ENCODE assay signal across 21 cellular contexts in the genomic region with DNA sequence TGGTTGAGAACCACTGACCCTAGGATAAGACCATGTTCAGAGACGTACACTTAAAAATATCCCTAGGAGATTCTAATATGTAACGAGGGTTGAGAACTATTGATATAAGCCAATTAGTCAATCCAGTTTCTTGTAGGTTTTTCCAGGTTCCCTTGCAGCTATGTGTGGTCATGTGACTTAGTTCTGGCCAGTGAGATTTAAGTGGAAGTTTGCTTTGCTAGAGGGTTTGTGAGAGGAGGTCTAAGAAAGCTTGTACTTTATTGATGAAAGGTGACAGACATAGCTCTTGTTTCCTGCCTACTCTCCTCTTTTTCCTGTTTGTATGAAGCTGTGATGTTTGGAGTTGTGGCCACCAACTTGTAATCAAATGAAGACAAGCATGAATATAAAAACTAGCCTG.
DNase-seq lines count a peak whose midpoint lies in the region; ATAC-seq, FAIRE-seq and TF ChIP-seq lines count a peak whose summit lies in the region.
"Had no signal": no experiment of that assay in that cellular context is flagged by ENCODE, and none has a peak within 500 bp of the region (broad histone marks: within the 10 kb centered on the region; RNA-seq: fewer than 3 reads in every experiment).

No MANE protein-coding gene starts in this region.

- H3K4ac ChIP-seq in IMR-90 (ENCODE audit: low read depth, low read length), result no peak overlapping the region

- H3K4me2 ChIP-seq in IMR-90 (ENCODE audit: low read depth, low read length) (no peak overlapping the region), GM12878 (ENCODE audit: control insufficient read depth, insufficient read depth) (no peak overlapping the region)

- intact Hi-C loops in IMR-90 (cut with micrococcal nuclease), result no loop called here
- intact Hi-C loops in GM12878 (cut with micrococcal nuclease; ENCODE audit: unreplicated experiment), result no loop called here
- intact Hi-C loops in stomach (cut with DNase I; ENCODE audit: low total_unique reads), result no loop called here
- intact Hi-C loops in spleen (cut with DNase I; ENCODE audit: low total_unique reads), result no loop called here

- dilution Hi-C loops in IMR-90 (cut with HindIII; ENCODE audit: low sequenced_read_pairs, unreplicated experiment), result no loop called here

- peak overlapping the region; percentile 23 for H3K27ac Mint-ChIP-seq in stimulated activated effector memory CD8-positive, alpha-beta T cell treated with anti-CD3 and anti-CD28 coated beads, Interleukin-12 subunit alpha, Interleukin-12 subunit beta, amount 100 ng/mL, for 72 hours
- H3K27ac Mint-ChIP-seq: CD4-positive, alpha-beta memory T cell had no signal

- no peak for TF ChIP-seq EP300 in GM12878 (IDR thresholded peaks at IDR 0.05; ENCODE audit: borderline replicate concordance in 1 of 2, control insufficient read depth in 1 of 2, low read depth in 2 of 2, low read length in 2 of 2)
- no peak for TF ChIP-seq EP300 in stomach (IDR thresholded peaks at IDR 0.05)

- no peak for TF ChIP-seq CTCF in IMR-90 (conservative IDR thresholded peaks at IDR 0.05; ENCODE audit: low read depth, low read length)
- no peak for TF ChIP-seq CTCF in GM12878 (IDR thresholded peaks at IDR 0.05 in 2 of 3, conservative IDR thresholded peaks at IDR 0.05 in 1 of 3; ENCODE audit: control insufficient read depth in 2 of 3, extremely low read depth in 1 of 3, insufficient read depth in 1 of 3, low read depth in 3 of 3, low read length in 3 of 3)
- TF ChIP-seq CTCF in stomach (IDR thresholded peaks at IDR 0.05), result no peak
- TF ChIP-seq CTCF in spleen (IDR thresholded peaks at IDR 0.05 in 8 of 11, conservative IDR thresholded peaks at IDR 0.05 in 3 of 11), result no peak

- no peak overlapping the region for H3K18ac ChIP-seq in IMR-90 (ENCODE audit: low read depth, low read length)

- in situ Hi-C loops in IMR-90 (cut with MboI; ENCODE audit: low sequenced_read_pairs) (no loop called here), GM12878 (cut with MboI) (no loop called here)

- POLR2A ChIA-PET in IMR-90 (lab: Charles Lee; ENCODE audit: unreplicated experiment) (no interaction called here), GM12878 (lab: Charles Lee) (interaction anchor here (0.5 kb wide), 1 partner anchor 129 kb away, joined by 3 read pairs; no protein-coding TSS in a partner anchor)

- peaks cover 14% of the 10 kb centered on the region for H3K4me1 ChIP-seq in IMR-90 (ENCODE audit: control insufficient read depth, insufficient read depth, low read length)
- H3K4me1 ChIP-seq in GM12878 (ENCODE audit: control insufficient read depth, insufficient read depth, low read length), result no peaks in the 10 kb centered on the region
- H3K4me1 ChIP-seq in stomach, result peaks cover 5 to 30% (median 15%) of the 10 kb centered on the region in 4 donors
- peaks cover 0 to 22% (median 6%) of the 10 kb centered on the region in 6 donors for H3K4me1 ChIP-seq in spleen

- H4K20me1 ChIP-seq in IMR-90 (ENCODE audit: insufficient read depth, low read length) (no peaks in the 10 kb centered on the region), GM12878 (ENCODE audit: control insufficient read depth, insufficient read depth) (no peaks in the 10 kb centered on the region)

- SMC1A ChIA-PET in GM12878 (lab: Charles Lee; ENCODE audit: uncharacterized antibody, unreplicated experiment), result interaction anchor here (0.8 to 1.4 kb wide), 6 partner anchors 10 to 141 kb away, joined by 3 to 4 read pairs (median 3); no protein-coding TSS in a partner anchor

- H3K9me1 ChIP-seq in IMR-90 (ENCODE audit: insufficient read depth, low read length), result 0 out of 2 replicates have a peak, but pooled peaks cover 5% of the 10 kb centered on the region

- BruUV-seq in IMR-90 (replicated peaks; lab: Mats Ljungman, UMichigan) (no TSS peak), GM12878 (replicated peaks; lab: Mats Ljungman, UMichigan) (no TSS peak)

- H2BK15ac ChIP-seq in IMR-90 (ENCODE audit: low read depth, low read length), result no peak overlapping the region

- H2AFZ ChIP-seq in IMR-90 (replicated peaks; ENCODE audit: low read length, poor library complexity) (no peak overlapping the region), GM12878 (ENCODE audit: control insufficient read depth, low read depth, low read length) (no peak overlapping the region)
- H2AFZ ChIP-seq: GM23248 had no signal

- CTCF ChIA-PET in IMR-90 (lab: Yijun Ruan, JAX) (no interaction called here), GM12878 (lab: Yijun Ruan, JAX) (interaction anchor here (1.0 kb wide), 1 partner anchor 128 kb away, joined by 4 read pairs; no protein-coding TSS in a partner anchor)

- H3K56ac ChIP-seq in IMR-90 (ENCODE audit: extremely low read depth, insufficient read depth, low read length), result no peak overlapping the region

- H3K9ac ChIP-seq in IMR-90 (ENCODE audit: low read depth, low read length) (no peak overlapping the region), GM12878 (ENCODE audit: control insufficient read depth, insufficient read depth, low read length) (no peak overlapping the region)
- H3K9ac ChIP-seq: GM23248 had no signal

- no peak overlapping the region for H2BK5ac ChIP-seq in IMR-90 (ENCODE audit: low read depth, low read length, poor library complexity, severe bottlenecking)

- DNase-seq in IMR-90 (no peak), GM12878 (ENCODE audit: low read depth, low spot score) (no peak), stomach (no peak), 8988T (no peak), NCI-H345 (lab: John Stamatoyannopoulos, UW) (no peak), spleen (no peak)
- no peak for DNase-seq in stimulated activated effector memory CD8-positive, alpha-beta T cell treated with anti-CD3 and anti-CD28 coated beads, Interleukin-12 subunit alpha, Interleukin-12 subunit beta, amount 100 ng/mL, for 72 hours (ENCODE audit: low spot score in 2 of 2)
- DNase-seq: ACHN; C1 segment of cervical spinal cord; Calu3; CD4-positive, alpha-beta memory T cell; COR-L47; DMS53; DMS79 treated with DMSO at 0.1 percent for 48 hours; GF-D8; GM23248; H7; HCEC 1CT had no signal

- H2AK9ac ChIP-seq in IMR-90 (replicated peaks; ENCODE audit: low read depth, low read length, poor library complexity), result no peak overlapping the region

- H3K9me3 ChIP-seq in IMR-90 (ENCODE audit: control insufficient read depth, insufficient read depth, low read length) (peaks cover 2% of the 10 kb centered on the region; the same call in 1 of the 2 replicates), GM12878 (replicated peaks; ENCODE audit: control insufficient read depth, insufficient read depth, low read length) (peaks cover 2% of the 10 kb centered on the region; the same call in 2 of the 3 replicates), stomach (peaks cover 0 to 4% (median 0%) of the 10 kb centered on the region in 4 donors), spleen (peaks cover 0 to 7% (median 2%) of the 10 kb centered on the region in 8 donors)

- H4K8ac ChIP-seq in IMR-90 (ENCODE audit: low read depth in 2 of 2, low read length in 2 of 2), result no peak overlapping the region

- no peaks in the 10 kb centered on the region for H3K36me3 Mint-ChIP-seq in stimulated activated effector memory CD8-positive, alpha-beta T cell treated with anti-CD3 and anti-CD28 coated beads, Interleukin-12 subunit alpha, Interleukin-12 subunit beta, amount 100 ng/mL, for 72 hours
- H3K36me3 Mint-ChIP-seq: CD4-positive, alpha-beta memory T cell had no signal

- no peaks in the 10 kb centered on the region for H3K9me3 Mint-ChIP-seq in stimulated activated effector memory CD8-positive, alpha-beta T cell treated with anti-CD3 and anti-CD28 coated beads, Interleukin-12 subunit alpha, Interleukin-12 subunit beta, amount 100 ng/mL, for 72 hours

- H3K23ac ChIP-seq in IMR-90 (ENCODE audit: low read depth, low read length), result no peak overlapping the region

- no peaks in the 10 kb centered on the region for H3K79me1 ChIP-seq in IMR-90 (ENCODE audit: low read depth in 1 of 2, low read length in 2 of 2)

- H2BK20ac ChIP-seq in IMR-90 (ENCODE audit: low read depth, low read length), result no peak overlapping the region

- no peak overlapping the region for H4K5ac ChIP-seq in IMR-90 (ENCODE audit: low read depth, low read length)

- H3K27me3 ChIP-seq in IMR-90 (ENCODE audit: control insufficient read depth, insufficient read depth, low read length) (no peaks in the 10 kb centered on the region), GM12878 (replicated peaks in 1 of 2; ENCODE audit: control insufficient read depth in 2 of 2, insufficient read depth in 2 of 2, low read length in 1 of 2) (no peaks in the 10 kb centered on the region), stomach (no peaks in the 10 kb centered on the region), spleen (replicated peaks in 1 of 7) (no peaks in the 10 kb centered on the region)

- H3K79me2 ChIP-seq in GM12878 (ENCODE audit: control insufficient read depth, insufficient read depth, low read length), result no peaks in the 10 kb centered on the region

- no peak overlapping the region for H2BK120ac ChIP-seq in IMR-90 (ENCODE audit: low read depth, low read length)

- H3K14ac ChIP-seq in IMR-90 (replicated peaks; ENCODE audit: low read depth, low read length), result no peak overlapping the region

- ATAC-seq in IMR-90 (ENCODE audit: low read depth), result no peak
- ATAC-seq in GM12878, result no peak
- ATAC-seq in stimulated activated effector memory CD8-positive, alpha-beta T cell treated with anti-CD3 and anti-CD28 coated beads, Interleukin-12 subunit alpha, Interleukin-12 subunit beta, amount 100 ng/mL, for 72 hours, result no peak

- TF ChIP-seq POLR2A in IMR-90 (IDR thresholded peaks at IDR 0.05; ENCODE audit: low read depth, low read length), result no peak
- TF ChIP-seq POLR2A in GM12878 (IDR thresholded peaks at IDR 0.05; ENCODE audit: low read depth, low read length), result no peak
- no peak for TF ChIP-seq POLR2A in stomach (IDR thresholded peaks at IDR 0.05)
- TF ChIP-seq POLR2A in spleen (IDR thresholded peaks at IDR 0.05), result no peak

- no peak overlapping the region for H2AK5ac ChIP-seq in IMR-90 (ENCODE audit: low read depth, low read length)

- TF ChIP-seq RAD21 in IMR-90 (IDR thresholded peaks at IDR 0.05; ENCODE audit: low read length) (no peak), GM12878 (IDR thresholded peaks at IDR 0.05; ENCODE audit: insufficient read depth, low read depth, low read length) (no peak)

- H3K36me3 ChIP-seq in IMR-90 (ENCODE audit: control insufficient read depth, insufficient read depth, low read length), result no peaks in the 10 kb centered on the region
- no peaks in the 10 kb centered on the region for H3K36me3 ChIP-seq in GM12878 (ENCODE audit: control insufficient read depth in 2 of 2, insufficient read depth in 2 of 2, low read length in 1 of 2)
- no peaks in the 10 kb centered on the region for H3K36me3 ChIP-seq in stomach
- no peaks in the 10 kb centered on the region for H3K36me3 ChIP-seq in spleen

- H4K91ac ChIP-seq in IMR-90 (ENCODE audit: insufficient read depth, low read depth, low read length), result no peak overlapping the region

- no peaks in the 10 kb centered on the region for H3K4me1 Mint-ChIP-seq in stimulated activated effector memory CD8-positive, alpha-beta T cell treated with anti-CD3 and anti-CD28 coated beads, Interleukin-12 subunit alpha, Interleukin-12 subunit beta, amount 100 ng/mL, for 72 hours
- H3K4me1 Mint-ChIP-seq: CD4-positive, alpha-beta memory T cell had no signal

- H3K27ac ChIP-seq in IMR-90 (ENCODE audit: insufficient read depth, low read length) (no peak overlapping the region), GM12878 (ENCODE audit: control insufficient read depth, insufficient read depth) (no peak overlapping the region), stomach (no peak overlapping the region), spleen (no peak overlapping the region)
- H3K27ac ChIP-seq: GM23248 had no signal

- H3K4me3 ChIP-seq in IMR-90 (ENCODE audit: insufficient read depth, low read depth, low read length), result no peak overlapping the region
- H3K4me3 ChIP-seq in GM12878, result no peak overlapping the region
- H3K4me3 ChIP-seq in stomach, result no peak overlapping the region
- no peak overlapping the region for H3K4me3 ChIP-seq in spleen
- H3K4me3 ChIP-seq: GM23248 had no signal

- no CpG with 5 or more reads among the region's 2 CpGs for WGBS in IMR-90 (ENCODE audit: extremely low coverage in 2 of 2, insufficient read length in 1 of 2), 2 experiments
- WGBS in GM12878 (ENCODE audit: insufficient coverage, insufficient replicate concordance, low lambda C conversion rate, missing lambda C conversion rate), result 67% methylated on average over 2 of the region's 2 CpGs
- 97 to 100% (median 98%) methylated on average over 2 of the region's 2 CpGs for WGBS in stomach, 5 donors
- WGBS in spleen, 5 donors, result 95 to 99% (median 97%) methylated on average over 2 of the region's 2 CpGs

- no peak overlapping the region for H3K4me3 Mint-ChIP-seq in stimulated activated effector memory CD8-positive, alpha-beta T cell treated with anti-CD3 and anti-CD28 coated beads, Interleukin-12 subunit alpha, Interleukin-12 subunit beta, amount 100 ng/mL, for 72 hours
- H3K4me3 Mint-ChIP-seq: CD4-positive, alpha-beta memory T cell had no signal

- FAIRE-seq in GM12878 (lab: Jason Lieb, UNC), result no peak
- FAIRE-seq: A204.1, GM12892, H1 had no signal

- RAD21 ChIA-PET in GM12878 (lab: Charles Lee; ENCODE audit: unreplicated experiment), result interaction anchor here (0.7 to 1.5 kb wide), 6 partner anchors 14 to 141 kb away, joined by 3 to 4 read pairs (median 3); no protein-coding TSS in a partner anchor
